Comparison of ENCODE assay signal across 24 cellular contexts in genomic region chr2:127023504-127023903, GRCh38.
DNase-seq lines count a peak whose midpoint lies in the region; TF ChIP-seq lines count a peak whose summit lies in the region.
"Had no signal": no experiment of that assay in that cellular context is flagged by ENCODE, and none has a peak within 500 bp of the region (broad histone marks: within the 10 kb centered on the region; RNA-seq: fewer than 3 reads in every experiment).

No MANE protein-coding gene starts in this region.

- POLR2A ChIA-PET in HEK293 (lab: Yijun Ruan, JAX) = no interaction called here

- H3K36me3 ChIP-seq in HEK293 (ENCODE audit: control insufficient read depth in 2 of 2, insufficient read depth in 1 of 2, low read length in 2 of 2) = no peaks in the 10 kb centered on the region
- H3K36me3 ChIP-seq: BLaER1 treated with 17β-estradiol and CSF1 and Interleukin-3, amounts not matched to agents 10 nM and 100 nM had no signal

- peak overlapping the region; percentile 41 for H3K4me3 Mint-ChIP-seq in neural crest cell
- H3K4me3 Mint-ChIP-seq in activated T-cell treated with anti-CD3 and anti-CD28 coated beads, Interleukin-2, amount 50 U/mL, for 24 hours = no peak overlapping the region
- H3K4me3 Mint-ChIP-seq: H9 had no signal

- DNase-seq in G401 (ENCODE audit: low spot score) = peak; percentile 35
- DNase-seq in ecto neural progenitor cell (ENCODE audit: low spot score) = peak; percentile 21
- no peak for DNase-seq in neural crest cell (ENCODE audit: low read depth, low spot score)
- DNase-seq in activated T-cell treated with anti-CD3 and anti-CD28 coated beads, Interleukin-2, amount 50 U/mL, for 24 hours = no peak
- no peak for DNase-seq in LoVo (ENCODE audit: low spot score)
- no peak for DNase-seq in DMS153 treated with DMSO at 0.1 percent for 48 hours (lab: John Stamatoyannopoulos, UW; ENCODE audit: unreplicated experiment)
- DNase-seq: AML-193; CD4-positive, alpha-beta T cell; DMS79; EL; GF-D8; GM23248; H9; NCI-H1092; NCI-H1417 treated with DMSO at 0.1 percent for 48 hours; NCI-H1694 treated with DMSO at 0.1 percent for 48 hours; NCI-H2081; NCI-H2227 treated with DMSO at 0.1 percent for 48 hours; SK-N-SH; SW 1271 had no signal

- no peak overlapping the region for H3K4me3 ChIP-seq in HEK293 (ENCODE audit: low read depth, low read length)
- H3K4me3 ChIP-seq: A549; BLaER1 treated with 17β-estradiol and CSF1 and Interleukin-3, amounts not matched to agents 10 nM and 100 nM; GM23248 had no signal

- H3K9me3 ChIP-seq in HEK293 (ENCODE audit: control insufficient read depth, insufficient read depth, low read depth, low read length) = no peaks in the 10 kb centered on the region
- H3K9me3 ChIP-seq: A549 had no signal

- no peak for TF ChIP-seq CTCF in HEK293 (tag by site-specific recombination; IDR thresholded peaks at IDR 0.05)
- TF ChIP-seq CTCF in neural crest cell (conservative IDR thresholded peaks at IDR 0.05) = no peak

- in situ Hi-C loops in G401 (cut with HindIII; ENCODE audit: low sequenced_read_pairs) = no loop called here

- H3K4me1 ChIP-seq in HEK293 (ENCODE audit: control insufficient read depth, insufficient read depth, low read length) = no peaks in the 10 kb centered on the region

- CTCF ChIA-PET in HEK293 (lab: Yijun Ruan, JAX) = no interaction called here

- no peak overlapping the region for H3K27ac ChIP-seq in HEK293 (ENCODE audit: extremely low read depth, low read depth, low read length)
- H3K27ac ChIP-seq: A549; BLaER1 treated with 17β-estradiol and CSF1 and Interleukin-3, amounts not matched to agents 10 nM and 100 nM; GM23248 had no signal

- H3K4me1 Mint-ChIP-seq in neural crest cell = peaks cover 16% of the 10 kb centered on the region
- peaks cover 13% of the 10 kb centered on the region for H3K4me1 Mint-ChIP-seq in activated T-cell treated with anti-CD3 and anti-CD28 coated beads, Interleukin-2, amount 50 U/mL, for 24 hours (ENCODE audit: low read depth)

- no peaks in the 10 kb centered on the region for H3K36me3 Mint-ChIP-seq in neural crest cell (ENCODE audit: low read depth)
- no peaks in the 10 kb centered on the region for H3K36me3 Mint-ChIP-seq in activated T-cell treated with anti-CD3 and anti-CD28 coated beads, Interleukin-2, amount 50 U/mL, for 24 hours (ENCODE audit: low read depth)

- no peak overlapping the region for H3K27ac Mint-ChIP-seq in neural crest cell (ENCODE audit: unreplicated experiment)
- H3K27ac Mint-ChIP-seq in activated T-cell treated with anti-CD3 and anti-CD28 coated beads, Interleukin-2, amount 50 U/mL, for 24 hours = no peak overlapping the region
- H3K27ac Mint-ChIP-seq: CD4-positive, alpha-beta T cell; H9; IgD-negative memory B cell had no signal

- no peaks in the 10 kb centered on the region for H3K27me3 Mint-ChIP-seq in neural crest cell (ENCODE audit: low read depth)
- peaks cover 3% of the 10 kb centered on the region for H3K27me3 Mint-ChIP-seq in activated T-cell treated with anti-CD3 and anti-CD28 coated beads, Interleukin-2, amount 50 U/mL, for 24 hours

- no peaks in the 10 kb centered on the region for H3K9me3 Mint-ChIP-seq in neural crest cell
- peaks cover 2% of the 10 kb centered on the region for H3K9me3 Mint-ChIP-seq in activated T-cell treated with anti-CD3 and anti-CD28 coated beads, Interleukin-2, amount 50 U/mL, for 24 hours
- H3K9me3 Mint-ChIP-seq: CD4-positive, alpha-beta T cell had no signal

TF ChIP-seq in HEK293, 187 proteins besides CTCF, POLR2A, EP300 and RAD21:
- TF ChIP-seq SETDB1 (IDR thresholded peaks at IDR 0.05; ENCODE audit: insufficient read length, low read length) (peak; percentile 39), ZNF76 (tag by site-specific recombination; IDR thresholded peaks at IDR 0.05; ENCODE audit: borderline replicate concordance, low read depth) (no peak)

Comparison
In these comparisons a context has a peak if more than half of its experiments do, and no peak if none do; other contexts are left out.
1. DNase-seq: peak in G401 (single experiment) and ecto neural progenitor cell (single experiment); none in neural crest cell (single experiment), activated T-cell treated with anti-CD3 and anti-CD28 coated beads, Interleukin-2, amount 50 U/mL, for 24 hours (single experiment), LoVo (single experiment) and DMS153 treated with DMSO at 0.1 percent for 48 hours (single experiment).